8 cellular contexts compared by ENCODE assay signal in the genomic region with DNA sequence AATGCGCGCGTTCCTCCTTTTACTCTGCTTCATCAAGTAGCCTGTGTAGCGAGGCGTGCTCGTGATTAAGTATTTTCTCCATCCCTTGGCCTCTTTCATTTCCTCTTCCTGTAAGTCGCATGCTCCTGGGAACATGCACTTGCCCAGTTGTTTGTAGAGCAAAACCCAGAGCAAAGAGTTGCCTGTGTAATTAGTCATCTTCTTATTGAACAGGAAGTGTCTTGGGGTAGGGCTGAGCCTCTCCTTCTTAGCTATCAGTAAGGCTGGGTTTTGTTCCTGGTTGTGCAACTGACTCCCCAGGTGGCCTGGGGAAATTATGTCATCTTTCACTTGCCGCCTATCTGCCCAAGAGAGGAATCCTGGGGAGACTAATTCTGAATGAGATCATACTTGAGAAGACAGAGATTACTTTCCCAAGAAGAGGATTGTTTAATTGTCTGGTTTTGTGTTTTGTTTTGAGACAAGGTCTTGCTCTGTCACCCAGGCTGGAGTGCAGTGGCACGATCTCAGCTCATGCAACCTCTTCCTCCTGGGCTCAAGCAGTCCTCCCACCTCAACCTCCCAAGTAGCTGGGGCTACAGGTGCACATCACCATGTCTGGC. TPM values are rescaled to one million over a fixed set of nuclear protein-coding genes. Genes with fewer than 3 reads are reported as not detected.
A peak's percentile ranks its signal among the peaks of the same experiment; 100 is the strongest.
DNase-seq lines count a peak whose midpoint lies in the region; ATAC-seq and TF ChIP-seq lines count a peak whose summit lies in the region.

No MANE protein-coding gene starts in this region.

- no peaks in the 10 kb centered on the region for H3K4me1 ChIP-seq in esophagus muscularis mucosa

- DNase-seq in GDM1 (lab: John Stamatoyannopoulos, UW) (peak; percentile 24), esophagus muscularis mucosa (ENCODE audit: extremely low spot score) (peak; percentile 92), pons (ENCODE audit: low spot score) (peak; percentile 45), middle frontal gyrus (ENCODE audit: extremely low spot score, low spot score) (no peak), NCI-H2171 treated with DMSO at 0.1 percent for 48 hours (lab: John Stamatoyannopoulos, UW) (no peak)

- no peak overlapping the region for H3K4me3 ChIP-seq in SU-DHL-6 (ENCODE audit: insufficient read depth, low read length, poor library complexity, severe bottlenecking)
- no peak overlapping the region for H3K4me3 ChIP-seq in esophagus muscularis mucosa

- no peak for TF ChIP-seq CTCF in SU-DHL-6 (IDR thresholded peaks at IDR 0.05; ENCODE audit: insufficient read depth, low read length, poor library complexity, severe bottlenecking)
- TF ChIP-seq CTCF in esophagus muscularis mucosa (IDR thresholded peaks at IDR 0.05): no peak

- no peak overlapping the region for H3K27ac ChIP-seq in SU-DHL-6 (ENCODE audit: low read depth, low read length)
- no peak overlapping the region for H3K27ac ChIP-seq in esophagus muscularis mucosa (replicated peaks in 1 of 4)

- no peaks in the 10 kb centered on the region for H3K36me3 ChIP-seq in SU-DHL-6 (ENCODE audit: low read length)
- H3K36me3 ChIP-seq in esophagus muscularis mucosa: no peaks in the 10 kb centered on the region

- H3K9ac ChIP-seq in SU-DHL-6 (ENCODE audit: low read length): no peak overlapping the region

- peak overlapping the region; percentile 27 for H3K4me2 ChIP-seq in SU-DHL-6 (ENCODE audit: low read depth, low read length, poor library complexity, severe bottlenecking)

- no peaks in the 10 kb centered on the region for H3K27me3 ChIP-seq in SU-DHL-6 (ENCODE audit: low read length)
- peaks cover 0 to 7% (median 0%) of the 10 kb centered on the region in 4 donors for H3K27me3 ChIP-seq in esophagus muscularis mucosa

- no peak for TF ChIP-seq POLR2A in esophagus muscularis mucosa (IDR thresholded peaks at IDR 0.05; ENCODE audit: low read depth)

- H3K9me3 ChIP-seq in SU-DHL-6 (ENCODE audit: insufficient read depth, low read length) (no peaks in the 10 kb centered on the region), esophagus muscularis mucosa (no peaks in the 10 kb centered on the region)

- no peaks in the 10 kb centered on the region for H3F3A ChIP-seq in SU-DHL-6 (ENCODE audit: insufficient read depth)

- no peaks in the 10 kb centered on the region for H3K9me2 ChIP-seq in SU-DHL-6 (replicated peaks; ENCODE audit: insufficient read depth, low read length)

- H2AFZ ChIP-seq in SU-DHL-6 (ENCODE audit: low read depth, low read length, severe bottlenecking): peak overlapping the region; percentile 87

- no peak for TF ChIP-seq EP300 in esophagus muscularis mucosa (IDR thresholded peaks at IDR 0.05)

- ATAC-seq in GM19468 (IDR thresholded peaks at IDR 0.05; ENCODE audit: extremely low read depth, unreplicated experiment): peak; percentile 91
- peak; percentile 98 for ATAC-seq in HG03460 (IDR thresholded peaks at IDR 0.05; ENCODE audit: unreplicated experiment)

- intact Hi-C loops in esophagus muscularis mucosa (cut with DNase I): no loop called here

- no peaks in the 10 kb centered on the region for H4K20me1 ChIP-seq in SU-DHL-6 (ENCODE audit: low read depth, low read length)

- 43% methylated on average over 9 of the region's 9 CpGs for WGBS in esophagus muscularis mucosa

- no peaks in the 10 kb centered on the region for H3K79me2 ChIP-seq in SU-DHL-6 (ENCODE audit: insufficient read depth, low read length)

RNA-seq across cellular contexts. Expression of a gene that starts 14.9 kb away (rescaled TPM):
- total RNA-seq in esophagus muscularis mucosa: under 1 TPM in 2 of 4 donors, not detected in 2; 0.06 to 0.34 TPM

RNA-seq across cellular contexts. Expression of a gene that starts 38.6 kb away (rescaled TPM):
- total RNA-seq in esophagus muscularis mucosa: 1 to 10 TPM; 7.5 to 9.6 (median 8.3) TPM

RNA-seq across cellular contexts. Expression of a gene that starts 48.6 kb away (rescaled TPM):
- total RNA-seq in esophagus muscularis mucosa: 10 to 100 TPM; 22.4 to 32.2 (median 26.8) TPM

Comparison
In these comparisons a context has a peak if more than half of its experiments do, and no peak if none do; other contexts are left out.
1. DNase-seq: peak in GDM1 (single experiment), esophagus muscularis mucosa (single experiment) and pons (single experiment); none in middle frontal gyrus (single experiment) and NCI-H2171 treated with DMSO at 0.1 percent for 48 hours (single experiment).